22 cellular contexts compared by ENCODE assay signal in the genomic region with DNA sequence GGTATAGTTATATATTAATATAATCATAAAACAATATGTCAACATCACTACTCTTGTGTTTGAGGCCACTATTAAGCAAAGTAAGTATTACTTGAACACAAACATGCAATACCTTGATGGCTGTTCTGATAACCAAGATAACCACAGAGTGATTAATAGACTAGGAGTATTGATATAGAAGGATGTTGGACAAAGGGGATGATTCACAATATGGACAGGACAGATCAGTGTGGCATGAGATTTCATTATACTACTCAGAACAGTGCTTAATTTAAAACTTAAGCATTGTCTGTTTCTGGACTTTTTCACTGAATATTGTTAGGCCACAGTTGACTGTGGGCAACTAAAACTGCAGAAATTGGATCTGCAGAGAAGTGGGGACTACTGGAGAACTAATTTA.
"Had no signal": no experiment of that assay in that cellular context is flagged by ENCODE, and none has a peak within 500 bp of the region (broad histone marks: within the 10 kb centered on the region; RNA-seq: fewer than 3 reads in every experiment).

No MANE protein-coding gene starts in this region.

- H3K4me3 Mint-ChIP-seq: activated CD8-positive, alpha-beta T cell treated with anti-CD3 and anti-CD28 coated beads for 36 hours; activated naive CD4-positive, alpha-beta T cell treated with anti-CD3 and anti-CD28 coated beads, Interleukin-2, amount 10 ng/mL, durations not matched to agents 7 days and 5 days; activated naive CD8-positive, alpha-beta T cell treated with anti-CD3 and anti-CD28 coated beads for 36 hours; activated T-cell treated with anti-CD3 and anti-CD28 coated beads, Interleukin-2, amount 50 U/mL, for 72 hours had no signal

- ATAC-seq: activated CD8-positive, alpha-beta T cell treated with anti-CD3 and anti-CD28 coated beads for 36 hours; activated T-cell treated with anti-CD3 and anti-CD28 coated beads, Interleukin-2, amount 50 U/mL, for 72 hours had no signal

- H3K27ac ChIP-seq: brain microvascular endothelial cell, colonic mucosa, WERI-Rb-1 had no signal

- DNase-seq: activated CD4-positive, alpha-beta T cell treated with anti-CD3 and anti-CD28 coated beads for 4 hours; activated CD8-positive, alpha-beta memory T cell treated with anti-CD3 and anti-CD28 coated beads, Interleukin-2, amount 50 U/mL, for 4 hours; activated CD8-positive, alpha-beta T cell treated with anti-CD3 and anti-CD28 coated beads for 36 hours; activated gamma-delta T cell treated with Interleukin-2 at 50 U/mL for 16 hours; activated naive CD4-positive, alpha-beta T cell treated with anti-CD3 and anti-CD28 coated beads, Interleukin-2, amount 10 ng/mL, durations not matched to agents 7 days and 5 days; activated naive CD8-positive, alpha-beta T cell treated with anti-CD3 and anti-CD28 coated beads for 36 hours; activated T-cell treated with anti-CD3 and anti-CD28 coated beads, Interleukin-2, amount 50 U/mL, for 72 hours; colonic mucosa; Kasumi-1; NCI-H1048; NCI-H146; NCI-H187 treated with DMSO at 0.1 percent for 48 hours; NCI-H2081 treated with DMSO at 0.1 percent for 48 hours; NCI-H510A treated with DMSO at 0.1 percent for 48 hours; NK-92 treated with Interleukin-12 subunit alpha and Interleukin-12 subunit beta, amount 100 ng/mL, for 24 hours; OCI-M1; SHP77 treated with DMSO at 0.1 percent for 48 hours; T-helper 1 cell; WERI-Rb-1 had no signal

- H3K36me3 ChIP-seq: brain microvascular endothelial cell, colonic mucosa, WERI-Rb-1 had no signal

- H3K4me1 ChIP-seq: colonic mucosa had no signal

- H3K4me3 ChIP-seq: colonic mucosa had no signal

- H3K27me3 ChIP-seq: brain microvascular endothelial cell, colonic mucosa had no signal

- H3K27ac Mint-ChIP-seq: activated CD8-positive, alpha-beta T cell treated with anti-CD3 and anti-CD28 coated beads for 36 hours; activated naive CD4-positive, alpha-beta T cell treated with anti-CD3 and anti-CD28 coated beads, Interleukin-2, amount 10 ng/mL, durations not matched to agents 7 days and 5 days; activated naive CD8-positive, alpha-beta T cell treated with anti-CD3 and anti-CD28 coated beads for 36 hours; activated T-cell treated with anti-CD3 and anti-CD28 coated beads, Interleukin-2, amount 50 U/mL, for 72 hours; activated T-helper 2 cell treated with anti-CD3 and anti-CD28 coated beads, Interferon-gamma antibody, Interleukin-2, Interleukin-4, amounts not matched to agents 10 μg/mL and 5 μg/mL and 100 μg/mL, durations not matched to agents 14 hours and 24 hours and 36 hours had no signal

- FAIRE-seq: RCC 7860 had no signal

- H3K27me3 Mint-ChIP-seq: activated CD8-positive, alpha-beta T cell treated with anti-CD3 and anti-CD28 coated beads for 36 hours; activated naive CD4-positive, alpha-beta T cell treated with anti-CD3 and anti-CD28 coated beads, Interleukin-2, amount 10 ng/mL, durations not matched to agents 7 days and 5 days; activated naive CD8-positive, alpha-beta T cell treated with anti-CD3 and anti-CD28 coated beads for 36 hours had no signal

- H3K36me3 Mint-ChIP-seq: activated naive CD4-positive, alpha-beta T cell treated with anti-CD3 and anti-CD28 coated beads, Interleukin-2, amount 10 ng/mL, durations not matched to agents 7 days and 5 days; activated naive CD8-positive, alpha-beta T cell treated with anti-CD3 and anti-CD28 coated beads for 36 hours had no signal

- H3K4me1 Mint-ChIP-seq: activated naive CD4-positive, alpha-beta T cell treated with anti-CD3 and anti-CD28 coated beads, Interleukin-2, amount 10 ng/mL, durations not matched to agents 7 days and 5 days; activated naive CD8-positive, alpha-beta T cell treated with anti-CD3 and anti-CD28 coated beads for 36 hours had no signal

- H3K9me3 ChIP-seq: colonic mucosa had no signal
